In the genomic region with DNA sequence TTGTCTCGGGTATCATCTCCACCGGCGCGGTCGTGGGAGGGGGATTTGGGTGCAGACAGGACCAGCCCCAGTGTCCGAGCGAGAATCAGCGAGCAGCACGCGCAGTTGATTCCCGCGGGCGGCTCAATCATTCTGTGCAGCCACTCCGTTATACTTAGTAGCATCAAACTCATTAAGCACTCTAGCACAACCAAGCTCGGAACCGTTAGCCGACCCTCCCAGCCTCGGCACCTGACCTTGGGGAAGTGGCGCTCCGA, we compare ENCODE assay signal across 7 cellular contexts. TPM values are rescaled to one million over a fixed set of nuclear protein-coding genes. Genes with fewer than 3 reads are reported as not detected.
DNase-seq lines count a peak whose midpoint lies in the region; ATAC-seq and TF ChIP-seq lines count a peak whose summit lies in the region.

No MANE protein-coding gene starts in this region.

- H3K27ac ChIP-seq in stomach: peak overlapping the region; percentile 96 to 99 (median 99)

- 0 to 1% (median 0%) methylated on average over 13 to 20 of the region's 20 CpGs for WGBS in stomach, 5 donors

- H3K4me3 Mint-ChIP-seq in HFFc6: peak overlapping the region; percentile 99
- H3K4me3 Mint-ChIP-seq in activated T-helper 2 cell treated with anti-CD3 and anti-CD28 coated beads, Interferon-gamma antibody, Interleukin-2, Interleukin-4, amounts not matched to agents 10 μg/mL and 5 μg/mL and 100 μg/mL, durations not matched to agents 14 hours and 24 hours and 36 hours (ENCODE audit: low read depth): peak overlapping the region; percentile 91

- intact Hi-C loops in activated T-helper 2 cell treated with anti-CD3 and anti-CD28 coated beads, Interferon-gamma antibody, Interleukin-2, Interleukin-4, amounts not matched to agents 10 μg/mL and 5 μg/mL and 100 μg/mL, durations not matched to agents 14 hours and 24 hours and 36 hours (cut with micrococcal nuclease): loop anchor here (1.0 to 5.0 kb wide), 2 partner anchors 155 to 194 kb away; a partner anchor contains a TSS
- intact Hi-C loops in stomach (cut with DNase I; ENCODE audit: low total_unique reads): no loop called here

- H3K36me3 ChIP-seq in stomach: peaks cover 0 to 21% (median 16%) of the 10 kb centered on the region in 4 donors

- H3K9me3 ChIP-seq in stomach: no peaks in the 10 kb centered on the region

- H3K9me3 Mint-ChIP-seq in HFFc6: no peaks in the 10 kb centered on the region
- no peaks in the 10 kb centered on the region for H3K9me3 Mint-ChIP-seq in activated T-helper 2 cell treated with anti-CD3 and anti-CD28 coated beads, Interferon-gamma antibody, Interleukin-2, Interleukin-4, amounts not matched to agents 10 μg/mL and 5 μg/mL and 100 μg/mL, durations not matched to agents 14 hours and 24 hours and 36 hours

- TF ChIP-seq POLR2A in stomach (IDR thresholded peaks at IDR 0.05): no peak

- H3K4me3 ChIP-seq in iPS-11a (ENCODE audit: low read depth, low read length): peak overlapping the region; percentile 87
- H3K4me3 ChIP-seq in stomach: peak overlapping the region; percentile 89 to 99 (median 94)

- TF ChIP-seq CTCF in HFFc6 (IDR thresholded peaks at IDR 0.05): no peak
- TF ChIP-seq CTCF in stomach (IDR thresholded peaks at IDR 0.05): no peak

- H3K27ac Mint-ChIP-seq in HFFc6: peak overlapping the region; percentile 85
- peak overlapping the region; percentile 92 for H3K27ac Mint-ChIP-seq in activated T-helper 2 cell treated with anti-CD3 and anti-CD28 coated beads, Interferon-gamma antibody, Interleukin-2, Interleukin-4, amounts not matched to agents 10 μg/mL and 5 μg/mL and 100 μg/mL, durations not matched to agents 14 hours and 24 hours and 36 hours

- H3K27me3 Mint-ChIP-seq in HFFc6 (ENCODE audit: insufficient read depth): no peaks in the 10 kb centered on the region; the same call in 1 of the 2 replicates
- no peaks in the 10 kb centered on the region for H3K27me3 Mint-ChIP-seq in activated T-helper 2 cell treated with anti-CD3 and anti-CD28 coated beads, Interferon-gamma antibody, Interleukin-2, Interleukin-4, amounts not matched to agents 10 μg/mL and 5 μg/mL and 100 μg/mL, durations not matched to agents 14 hours and 24 hours and 36 hours (ENCODE audit: low read depth)

- peaks cover 51 to 72% (median 61%) of the 10 kb centered on the region in 4 donors for H3K4me1 ChIP-seq in stomach

- peaks cover 48% of the 10 kb centered on the region for H3K4me1 Mint-ChIP-seq in HFFc6 (ENCODE audit: low read depth)
- peaks cover 38% of the 10 kb centered on the region for H3K4me1 Mint-ChIP-seq in activated T-helper 2 cell treated with anti-CD3 and anti-CD28 coated beads, Interferon-gamma antibody, Interleukin-2, Interleukin-4, amounts not matched to agents 10 μg/mL and 5 μg/mL and 100 μg/mL, durations not matched to agents 14 hours and 24 hours and 36 hours (ENCODE audit: low read depth)

- DNase-seq in HFFc6 (no peak), stomach (no peak), nucleus accumbens (lab: John Stamatoyannopoulos, UW) (no peak), NCI-H2029 (lab: John Stamatoyannopoulos, UW) (no peak)
- no peak for DNase-seq in activated T-helper 2 cell treated with anti-CD3 and anti-CD28 coated beads, Interferon-gamma antibody, Interleukin-2, Interleukin-4, amounts not matched to agents 10 μg/mL and 5 μg/mL and 100 μg/mL, durations not matched to agents 14 hours and 24 hours and 36 hours (ENCODE audit: low spot score)

- peaks cover 20% of the 10 kb centered on the region for H3K36me3 Mint-ChIP-seq in HFFc6 (ENCODE audit: low read depth)
- peaks cover 25% of the 10 kb centered on the region for H3K36me3 Mint-ChIP-seq in activated T-helper 2 cell treated with anti-CD3 and anti-CD28 coated beads, Interferon-gamma antibody, Interleukin-2, Interleukin-4, amounts not matched to agents 10 μg/mL and 5 μg/mL and 100 μg/mL, durations not matched to agents 14 hours and 24 hours and 36 hours (ENCODE audit: low read depth)

- no peak for TF ChIP-seq EP300 in stomach (IDR thresholded peaks at IDR 0.05)

- H3K27me3 ChIP-seq in stomach: no peaks in the 10 kb centered on the region

- no peak for ATAC-seq in HG03565 (IDR thresholded peaks at IDR 0.05; ENCODE audit: unreplicated experiment)

RNA-seq across cellular contexts. Expression of a gene that starts 0.2 kb away (rescaled TPM):
- 1 to 10 TPM; 6.7 to 9.0 (median 8.3) TPM for total RNA-seq in HFFc6 (2021; fragmentation: NEBNext Ultra II Directional; extraction: Animal tissue kit (Norgen Biotek cat#: 25700))
- total RNA-seq in activated T-helper 2 cell treated with anti-CD3 and anti-CD28 coated beads, Interferon-gamma antibody, Interleukin-2, Interleukin-4, amounts not matched to agents 10 μg/mL and 5 μg/mL and 100 μg/mL, durations not matched to agents 14 hours and 24 hours and 36 hours: 13.6 and 14.0 TPM in 2 replicates
- total RNA-seq in stomach: 10 to 100 TPM in 2 of 5 donors, 1 to 10 TPM in 2, under 1 TPM in 1; 0.58 to 25.7 (median 6.1) TPM
- 1 to 10 TPM; 4.8 to 7.5 (median 5.3) TPM for polyA plus RNA-seq in stomach

RNA-seq across cellular contexts. Expression of a gene that starts 0.4 kb away (rescaled TPM):
- total RNA-seq in HFFc6 (2021; fragmentation: NEBNext Ultra II Directional; extraction: Animal tissue kit (Norgen Biotek cat#: 25700)): 10 to 100 TPM; 37.8 to 51.9 (median 39.6) TPM
- total RNA-seq in activated T-helper 2 cell treated with anti-CD3 and anti-CD28 coated beads, Interferon-gamma antibody, Interleukin-2, Interleukin-4, amounts not matched to agents 10 μg/mL and 5 μg/mL and 100 μg/mL, durations not matched to agents 14 hours and 24 hours and 36 hours: 24.9 and 25.4 TPM in 2 replicates
- 10 to 100 TPM; 14.7 to 63.7 (median 25.1) TPM for total RNA-seq in stomach
- 10 to 100 TPM; 11.2 to 22.7 (median 13.6) TPM for polyA plus RNA-seq in stomach

RNA-seq across cellular contexts. Expression of a gene that starts 39.2 kb away (rescaled TPM):
- 10 to 100 TPM in 3 of 6 experiments, 1 to 10 TPM in 3; 6.8 to 13.9 (median 10.0) TPM for total RNA-seq in HFFc6 (2021; fragmentation: NEBNext Ultra II Directional; extraction: Animal tissue kit (Norgen Biotek cat#: 25700))
- 0.44 and 0.68 TPM in 2 replicates for total RNA-seq in activated T-helper 2 cell treated with anti-CD3 and anti-CD28 coated beads, Interferon-gamma antibody, Interleukin-2, Interleukin-4, amounts not matched to agents 10 μg/mL and 5 μg/mL and 100 μg/mL, durations not matched to agents 14 hours and 24 hours and 36 hours
- total RNA-seq in stomach: 10 to 100 TPM in 4 of 5 donors, 1 to 10 TPM in 1; 1.4 to 37.3 (median 13.8) TPM
- polyA plus RNA-seq in stomach: 10 to 100 TPM; 43.9 to 55.8 (median 49.1) TPM

RNA-seq across cellular contexts. Expression of a gene that starts 52.0 kb away (rescaled TPM):
- total RNA-seq in HFFc6 (2021; fragmentation: NEBNext Ultra II Directional; extraction: Animal tissue kit (Norgen Biotek cat#: 25700)): 10 to 100 TPM; 33.2 to 46.8 (median 38.2) TPM
- 126 and 127 TPM in 2 replicates for total RNA-seq in activated T-helper 2 cell treated with anti-CD3 and anti-CD28 coated beads, Interferon-gamma antibody, Interleukin-2, Interleukin-4, amounts not matched to agents 10 μg/mL and 5 μg/mL and 100 μg/mL, durations not matched to agents 14 hours and 24 hours and 36 hours
- 100 to 1,000 TPM in 1 of 5 donors, 10 to 100 TPM in 4; 11.1 to 104 (median 14.2) TPM for total RNA-seq in stomach
- 10 to 100 TPM; 13.4 to 31.3 (median 29.4) TPM for polyA plus RNA-seq in stomach
